In genomic region chr3:36480916-36481648, GRCh38 we compare ENCODE assay signal across 20 cellular contexts.
A peak's percentile ranks its signal among the peaks of the same experiment; 100 is the strongest.
DNase-seq lines count a peak whose midpoint lies in the region; ATAC-seq and TF ChIP-seq lines count a peak whose summit lies in the region.
"Had no signal": no experiment of that assay in that cellular context is flagged by ENCODE, and none has a peak within 500 bp of the region (broad histone marks: within the 10 kb centered on the region; RNA-seq: fewer than 3 reads in every experiment).

No MANE protein-coding gene starts in this region.

- TF ChIP-seq CTCF in astrocyte of the spinal cord (IDR thresholded peaks at IDR 0.05; ENCODE audit: low read depth, low read length): no peak

- H3K4me3 ChIP-seq in astrocyte of the spinal cord (ENCODE audit: low read depth, low read length): no peak overlapping the region
- H3K4me3 ChIP-seq: BLaER1 treated with 17β-estradiol and CSF1 and Interleukin-3, amounts not matched to agents 10 nM and 100 nM; psoas muscle; skin epidermis had no signal

- in situ Hi-C loops in astrocyte of the spinal cord (cut with HindIII; ENCODE audit: low sequenced_read_pairs): no loop called here

- DNase-seq in GM04504 (ENCODE audit: low read depth): peak; percentile 79
- DNase-seq in astrocyte of the spinal cord (ENCODE audit: low read depth, low spot score): peak; percentile 68
- DNase-seq in hepatic stellate cell (ENCODE audit: low spot score): peak; percentile 50
- no peak for DNase-seq in NCI-H2081 treated with DMSO at 0.1 percent for 48 hours (lab: John Stamatoyannopoulos, UW)
- DNase-seq in NCI-H446 treated with DMSO at 0.1 percent for 48 hours (lab: John Stamatoyannopoulos, UW): no peak
- DNase-seq: activated CD4-positive, alpha-beta T cell treated with anti-CD3 and anti-CD28 coated beads, Interleukin-2, amount 10 ng/mL, durations not matched to agents 7 days and 5 days; activated naive CD4-positive, alpha-beta T cell treated with anti-CD3 and anti-CD28 coated beads for 36 hours; DND-41; effector memory CD4-positive, alpha-beta T cell; erythroblast; Karpas-422; MV-4-11; nucleus accumbens; psoas muscle; T-helper 17 cell had no signal

- no peak for ATAC-seq in GM18873 (IDR thresholded peaks at IDR 0.05; ENCODE audit: low FRiP score, unreplicated experiment)
- ATAC-seq in GM21447 (IDR thresholded peaks at IDR 0.05; ENCODE audit: unreplicated experiment): no peak
- ATAC-seq: HCT116, psoas muscle, T-helper 17 cell had no signal

Comparison
In these comparisons a context has a peak if more than half of its experiments do, and no peak if none do; other contexts are left out.
1. DNase-seq: peak in GM04504 (single experiment), astrocyte of the spinal cord (single experiment) and hepatic stellate cell (single experiment); none in NCI-H2081 treated with DMSO at 0.1 percent for 48 hours (single experiment) and NCI-H446 treated with DMSO at 0.1 percent for 48 hours (single experiment).